In the genomic region with DNA sequence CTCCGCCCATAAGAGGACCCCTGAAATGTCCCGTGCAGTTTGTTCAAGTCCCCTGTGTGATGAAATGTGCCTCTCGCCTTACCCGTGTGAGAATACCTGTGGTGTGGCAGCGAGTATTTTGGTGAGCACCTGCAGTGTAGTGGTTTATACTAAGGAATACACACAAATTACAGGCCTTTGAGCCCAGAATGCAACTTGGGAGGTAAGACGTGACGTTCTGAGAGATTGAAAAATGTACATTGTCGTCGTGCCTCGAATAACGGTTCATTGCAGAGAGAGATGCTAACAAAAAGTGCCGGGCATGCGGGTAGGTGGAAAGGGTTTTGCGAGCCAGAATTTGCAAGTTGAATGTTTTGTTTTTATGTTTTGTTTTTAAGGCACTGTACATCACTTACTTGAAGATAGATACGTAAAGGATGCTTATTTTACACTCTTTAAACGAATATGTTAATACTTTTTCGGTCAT, we compare ENCODE assay signal across 8 cellular contexts. TPM values are rescaled to one million over a fixed set of nuclear protein-coding genes. Genes with fewer than 3 reads are reported as not detected.
DNase-seq lines count a peak whose midpoint lies in the region; ATAC-seq and TF ChIP-seq lines count a peak whose summit lies in the region.

No MANE protein-coding gene starts in this region.

- H3K27ac ChIP-seq in C4-2B (peak overlapping the region; percentile 86), KOPT-K1 (ENCODE audit: low read depth, low read length, poor library complexity, severe bottlenecking) (peak overlapping the region; percentile 90)

- peak overlapping the region; percentile 17 to 95 (median 82) for H3K27ac Mint-ChIP-seq in naive thymus-derived CD8-positive, alpha-beta T cell

- POLR2A ChIA-PET in naive thymus-derived CD8-positive, alpha-beta T cell (lab: Charles Lee) = interaction anchor here (1.3 kb wide), 1 partner anchor 137 kb away, joined by 3 read pairs; no protein-coding TSS in a partner anchor

- H3K4me3 Mint-ChIP-seq in naive thymus-derived CD8-positive, alpha-beta T cell = peak overlapping the region; percentile 85 to 97 (median 91)

- H3K27me3 Mint-ChIP-seq in naive thymus-derived CD8-positive, alpha-beta T cell = peaks cover 0 to 6% (median 0%) of the 10 kb centered on the region in 5 donors

- in situ Hi-C loops in G401 (cut with HindIII; ENCODE audit: low sequenced_read_pairs) = no loop called here

- peak overlapping the region; percentile 70 to 90 for H3K4me3 ChIP-seq in cardiac fibroblast (replicated peaks in 1 of 2; ENCODE audit: low read depth in 2 of 2, low read length in 2 of 2)

- no peak for TF ChIP-seq POLR2A in erythroblast (IDR thresholded peaks at IDR 0.05; ENCODE audit: low read length)

- H3K9me3 Mint-ChIP-seq in naive thymus-derived CD8-positive, alpha-beta T cell = no peaks in the 10 kb centered on the region

- peaks cover 5 to 17% (median 10%) of the 10 kb centered on the region in 4 donors for H3K4me1 Mint-ChIP-seq in naive thymus-derived CD8-positive, alpha-beta T cell

- peak; percentile 5 for ATAC-seq in GM19468 (IDR thresholded peaks at IDR 0.05; ENCODE audit: extremely low read depth, unreplicated experiment)
- peak; percentile 52 to 55 for ATAC-seq in naive thymus-derived CD8-positive, alpha-beta T cell

- H3K36me3 Mint-ChIP-seq in naive thymus-derived CD8-positive, alpha-beta T cell = peaks cover 0 to 2% (median 0%) of the 10 kb centered on the region in 3 donors

- TF ChIP-seq CTCF in C4-2B (conservative IDR thresholded peaks at IDR 0.05) (no peak), cardiac fibroblast (IDR thresholded peaks at IDR 0.05; ENCODE audit: low read depth, low read length) (no peak)

- H3K9me3 ChIP-seq in KOPT-K1 (ENCODE audit: insufficient read depth, low read length, poor library complexity, severe bottlenecking) = no peaks in the 10 kb centered on the region

- DNase-seq in cardiac fibroblast (ENCODE audit: low read depth in 2 of 2) = no peak
- DNase-seq in naive thymus-derived CD8-positive, alpha-beta T cell = no peak
- DNase-seq in COLO668 (lab: John Stamatoyannopoulos, UW; ENCODE audit: unreplicated experiment) = no peak
- DNase-seq in G401 (ENCODE audit: low spot score) = no peak
- no peak for DNase-seq in erythroblast (lab: John Stamatoyannopoulos, UW)

- H3K36me3 ChIP-seq in KOPT-K1 (ENCODE audit: insufficient read depth, low read length) = peaks cover 33% of the 10 kb centered on the region

RNA-seq across cellular contexts. Expression of a gene that starts 0.9 kb away (rescaled TPM):
- total RNA-seq in naive thymus-derived CD8-positive, alpha-beta T cell = 1 to 10 TPM; 1.6 to 2.3 TPM
- polyA plus RNA-seq in naive thymus-derived CD8-positive, alpha-beta T cell = 1 to 10 TPM in 1 of 3 donors, under 1 TPM in 2; 0.69 to 1.2 (median 0.81) TPM
- total RNA-seq in G401 (2014; rRNA removed; shearing (Covaris generic)) = 34.5 and 52.2 TPM in 2 replicates

Comparison
In these comparisons a context has a peak if more than half of its experiments do, and no peak if none do; other contexts are left out.
1. RNA of a gene that starts 0.9 kb away (total RNA-seq): 34.5 to 52.2 TPM in G401; 1.6 to 2.3 TPM in naive thymus-derived CD8-positive, alpha-beta T cell; every median in the first group is over 10 times any median in the second.